1 cellular context compared by ENCODE assay signal in genomic region chr20:62487564-62488086, GRCh38.
TF ChIP-seq lines count a peak whose summit lies in the region.

No MANE protein-coding gene starts in this region.

TF ChIP-seq in K562, 482 proteins besides CTCF, POLR2A, EP300 and RAD21 (continued from another document):
- no peak for TF ChIP-seq RERE (CRISPR knock-in tag; IDR thresholded peaks at IDR 0.05; ENCODE audit: borderline replicate concordance)
- no peak for TF ChIP-seq SMAD1 (IDR thresholded peaks at IDR 0.05; ENCODE audit: low read depth, low read length, partially characterized antibody)
- TF ChIP-seq ZNF609 (CRISPR knock-in tag; IDR thresholded peaks at IDR 0.05; ENCODE audit: borderline replicate concordance) = no peak
- TF ChIP-seq RBM22 (IDR thresholded peaks at IDR 0.05; ENCODE audit: low read depth, low read length, poor library complexity, severe bottlenecking) = no peak
- TF ChIP-seq TAF1 (IDR thresholded peaks at IDR 0.05; ENCODE audit: control insufficient read depth, extremely low read depth, insufficient read depth, low read length, severe bottlenecking) = no peak
- TF ChIP-seq ZNF23 (CRISPR knock-in tag; IDR thresholded peaks at IDR 0.05) = no peak
- no peak for TF ChIP-seq NFYB (IDR thresholded peaks at IDR 0.05; ENCODE audit: extremely low read depth, insufficient read length)
- no peak for TF ChIP-seq MXI1 (IDR thresholded peaks at IDR 0.05; ENCODE audit: low read depth, low read length)
- peak; percentile 51; the same call in 1 of the 2 replicates for TF ChIP-seq BCOR (IDR thresholded peaks at IDR 0.05)
- peak; percentile 81 for TF ChIP-seq ZNF592 (IDR thresholded peaks at IDR 0.05)
- no peak for TF ChIP-seq POLR3G (IDR thresholded peaks at IDR 0.05; ENCODE audit: extremely low read depth, insufficient read length, insufficient replicate concordance)
- TF ChIP-seq ZNF445 (CRISPR knock-in tag; IDR thresholded peaks at IDR 0.05; ENCODE audit: low read depth) = no peak
- no peak for TF ChIP-seq GTF2B (IDR thresholded peaks at IDR 0.05; ENCODE audit: extremely low read depth, insufficient read length)
- TF ChIP-seq SREBF1 (IDR thresholded peaks at IDR 0.05; ENCODE audit: borderline replicate concordance, low read depth, low read length) = no peak
- TF ChIP-seq CLOCK (CRISPR knock-in tag; IDR thresholded peaks at IDR 0.05; ENCODE audit: borderline replicate concordance) = no peak
- peak; percentile 99 for TF ChIP-seq PRDM10 (IDR thresholded peaks at IDR 0.05; ENCODE audit: partially characterized antibody)
- no peak for TF ChIP-seq BDP1 (IDR thresholded peaks at IDR 0.05; ENCODE audit: insufficient read depth, insufficient read length)
- TF ChIP-seq FOXJ2 (tag; IDR thresholded peaks at IDR 0.05) = no peak
- 0 out of 2 replicates have a peak, but pooled peaks have one; percentile 41 for TF ChIP-seq CREB3 (tag; conservative IDR thresholded peaks at IDR 0.05; ENCODE audit: low read depth)
- no peak for TF ChIP-seq HES1 (IDR thresholded peaks at IDR 0.05; ENCODE audit: low read depth)
- 0 out of 2 replicates have a peak, but pooled peaks have one; percentile 14 for TF ChIP-seq MTF1 (CRISPR knock-in tag; IDR thresholded peaks at IDR 0.05; ENCODE audit: borderline replicate concordance)
- TF ChIP-seq HEY1 (CRISPR knock-in tag; IDR thresholded peaks at IDR 0.05; ENCODE audit: borderline replicate concordance) = no peak
- no peak for TF ChIP-seq ETS2 (tag; IDR thresholded peaks at IDR 0.05; ENCODE audit: borderline replicate concordance, poor library complexity, severe bottlenecking)
- no peak for TF ChIP-seq SREBF2 (CRISPR knock-in tag; IDR thresholded peaks at IDR 0.05)
- TF ChIP-seq XRCC4 (IDR thresholded peaks at IDR 0.05; ENCODE audit: extremely low read depth, insufficient read depth, insufficient read length) = no peak
- no peak for TF ChIP-seq ZNF830 (CRISPR knock-in tag; IDR thresholded peaks at IDR 0.05)
- TF ChIP-seq JUND (IDR thresholded peaks at IDR 0.05; ENCODE audit: borderline replicate concordance, low read depth, low read length) = peak; percentile 68
- TF ChIP-seq JUND (tag; IDR thresholded peaks at IDR 0.05; ENCODE audit: borderline replicate concordance, low read depth, low read length) = no peak; the same call in 2 of the 3 replicates
- no peak for TF ChIP-seq POLR2H (tag; IDR thresholded peaks at IDR 0.05; ENCODE audit: low read depth)
- no peak for TF ChIP-seq MECOM (CRISPR knock-in tag; IDR thresholded peaks at IDR 0.05)
